Comparison of ENCODE assay signal across 31 cellular contexts in genomic region chr11:64534391-64534801, GRCh38. TPM values are rescaled to one million over a fixed set of nuclear protein-coding genes. Genes with fewer than 3 reads are reported as not detected.
A peak's percentile ranks its signal among the peaks of the same experiment; 100 is the strongest.
DNase-seq lines count a peak whose midpoint lies in the region; ATAC-seq, FAIRE-seq and TF ChIP-seq lines count a peak whose summit lies in the region.
"Had no signal": no experiment of that assay in that cellular context is flagged by ENCODE, and none has a peak within 500 bp of the region (broad histone marks: within the 10 kb centered on the region; RNA-seq: fewer than 3 reads in every experiment).

No MANE protein-coding gene starts in this region.

- peaks cover 3% of the 10 kb centered on the region for H3K9me1 ChIP-seq in K562 (ENCODE audit: control insufficient read depth, insufficient read depth, low read length)

- H3K9me3 ChIP-seq in K562 (replicated peaks; ENCODE audit: control insufficient read depth, insufficient read depth, low read depth, low read length) (no peaks in the 10 kb centered on the region), tibial artery (no peaks in the 10 kb centered on the region), gastrocnemius medialis (no peaks in the 10 kb centered on the region)
- H3K9me3 ChIP-seq: A549, Caco-2, SK-N-SH had no signal

- H3K36me3 Mint-ChIP-seq in GM23338 (ENCODE audit: low read depth) (no peaks in the 10 kb centered on the region), nephron progenitor cell (ENCODE audit: low read depth) (no peaks in the 10 kb centered on the region), immature natural killer cell (no peaks in the 10 kb centered on the region)
- H3K36me3 Mint-ChIP-seq: CD8-positive, alpha-beta T cell had no signal

- TF ChIP-seq EP300 in K562 (IDR thresholded peaks at IDR 0.05; ENCODE audit: low read length): no peak

- intact Hi-C loops in K562 (cut with micrococcal nuclease): no loop called here
- intact Hi-C loops in tibial artery (cut with DNase I; ENCODE audit: low total_unique reads): no loop called here
- intact Hi-C loops in gastrocnemius medialis (cut with DNase I; ENCODE audit: low total_unique reads): no loop called here

- H3K4me1 Mint-ChIP-seq in GM23338 (peaks cover 5% of the 10 kb centered on the region), nephron progenitor cell (peaks cover 19% of the 10 kb centered on the region), immature natural killer cell (peaks cover 0 to 1% of the 10 kb centered on the region in 2 donors)

- H3K4me2 ChIP-seq in GM23338 (no peak overlapping the region), K562 (ENCODE audit: insufficient read depth, low read length) (no peak overlapping the region)
- H3K4me2 ChIP-seq: A549, KMS-11, SK-N-SH had no signal

- no peak overlapping the region for H3K4me3 Mint-ChIP-seq in GM23338
- no peak overlapping the region for H3K4me3 Mint-ChIP-seq in nephron progenitor cell
- no peak overlapping the region for H3K4me3 Mint-ChIP-seq in immature natural killer cell
- H3K4me3 Mint-ChIP-seq: CD8-positive, alpha-beta T cell had no signal

- TF ChIP-seq POLR2A in K562 (conservative IDR thresholded peaks at IDR 0.05): no peak
- no peak for TF ChIP-seq POLR2A in gastrocnemius medialis (IDR thresholded peaks at IDR 0.05)

- H2AFZ ChIP-seq in GM23338: 0 out of 2 replicates have a peak overlapping the region, but pooled peaks have one; percentile 43
- no peak overlapping the region for H2AFZ ChIP-seq in K562 (ENCODE audit: low read depth, low read length)

- no peak for DNase-seq in GM23338 (ENCODE audit: low spot score)
- no peak for DNase-seq in K562 (ENCODE audit: extremely low read depth in 1 of 4, low spot score in 3 of 4)
- no peak for DNase-seq in nephron progenitor cell
- peak; percentile 10 to 48 for DNase-seq in tibial artery
- DNase-seq in gastrocnemius medialis: no peak
- no peak for DNase-seq in immature natural killer cell
- DNase-seq in stimulated activated CD4-positive, alpha-beta T cell treated with anti-CD3 and anti-CD28 coated beads, Interleukin-2, amount 100 ng/mL, for 48 hours: no peak
- DNase-seq: AML-193; CD8-positive, alpha-beta T cell; DMS 273 treated with DMSO at 0.1 percent for 48 hours; DMS79; EL; GDM1; NCI-H1048; NCI-H1417; NCI-H1694; NCI-H2081; NCI-H2227 treated with DMSO at 0.1 percent for 48 hours; NCI-H510A; NCI-H69; OCI-M1; SK-N-SH; SW 1271 had no signal

- H3K27ac Mint-ChIP-seq in GM23338: no peak overlapping the region
- H3K27ac Mint-ChIP-seq in nephron progenitor cell: peak overlapping the region; percentile 71
- no peak overlapping the region for H3K27ac Mint-ChIP-seq in immature natural killer cell
- H3K27ac Mint-ChIP-seq: CD8-positive, alpha-beta T cell had no signal

- FAIRE-seq in K562 (lab: Jason Lieb, UNC): no peak
- FAIRE-seq: A549, GM12878, GM19239, H54, RCC 7860 had no signal

- no peak overlapping the region for H3K4me3 ChIP-seq in GM23338
- H3K4me3 ChIP-seq in K562: no peak overlapping the region
- no peak overlapping the region for H3K4me3 ChIP-seq in tibial artery
- H3K4me3 ChIP-seq in gastrocnemius medialis: no peak overlapping the region
- H3K4me3 ChIP-seq: A549, GM12878 had no signal

- 0% methylated on average over 10 of the region's 12 CpGs for WGBS in K562 (ENCODE audit: insufficient coverage, low coverage, missing lambda C conversion rate)

- H3K9ac ChIP-seq in K562 (ENCODE audit: insufficient read depth in 1 of 2, low read depth in 2 of 2, low read length in 2 of 2): no peak overlapping the region
- H3K9ac ChIP-seq: KMS-11, SK-N-SH had no signal

- no peak for ATAC-seq in GM23338
- ATAC-seq in K562: no peak
- ATAC-seq in gastrocnemius medialis: no peak
- ATAC-seq: A549; CD8-positive, alpha-beta T cell; GM12878 had no signal

- POLR2A ChIA-PET in K562 (lab: Yijun Ruan, JAX): interaction anchor here (0.5 to 0.8 kb wide), 2 partner anchors 22 to 111 kb away, joined by 3 read pairs; no protein-coding TSS in a partner anchor

- no peak for TF ChIP-seq CTCF in GM23338 (conservative IDR thresholded peaks at IDR 0.05; ENCODE audit: low read depth in 2 of 2)
- no peak for TF ChIP-seq CTCF in K562 (IDR thresholded peaks at IDR 0.05 in 2 of 3, conservative IDR thresholded peaks at IDR 0.05 in 1 of 3; ENCODE audit: insufficient read depth in 2 of 3, low read depth in 1 of 3, low read length in 3 of 3)
- no peak for TF ChIP-seq CTCF in nephron progenitor cell (IDR thresholded peaks at IDR 0.05)
- TF ChIP-seq CTCF in tibial artery (IDR thresholded peaks at IDR 0.05): no peak
- no peak for TF ChIP-seq CTCF in gastrocnemius medialis (IDR thresholded peaks at IDR 0.05 in 4 of 5, conservative IDR thresholded peaks at IDR 0.05 in 1 of 5)

- no peaks in the 10 kb centered on the region for H3K9me2 ChIP-seq in GM23338 (ENCODE audit: insufficient read depth)
- H3K9me2 ChIP-seq: SK-N-SH had no signal

- no peaks in the 10 kb centered on the region for H3K36me3 ChIP-seq in GM23338 (ENCODE audit: insufficient read depth)
- no peaks in the 10 kb centered on the region for H3K36me3 ChIP-seq in K562 (ENCODE audit: control insufficient read depth, insufficient read depth, low read length)
- H3K36me3 ChIP-seq in tibial artery: no peaks in the 10 kb centered on the region
- H3K36me3 ChIP-seq in gastrocnemius medialis: no peaks in the 10 kb centered on the region

- TF ChIP-seq RAD21 in K562 (CRISPR knock-in tag; conservative IDR thresholded peaks at IDR 0.05 in 1 of 2, IDR thresholded peaks at IDR 0.05 in 1 of 2): no peak

- BruUV-seq in K562 (replicated peaks; lab: Mats Ljungman, UMichigan): no TSS peak

- CTCF ChIA-PET in K562 (lab: Yijun Ruan, JAX; ENCODE audit: low intra/inter-chr PET ratio): no interaction called here

- no peaks in the 10 kb centered on the region for H4K20me1 ChIP-seq in GM23338 (replicated peaks; ENCODE audit: insufficient read depth)
- H4K20me1 ChIP-seq in K562 (replicated peaks; ENCODE audit: control insufficient read depth, insufficient read depth, low read length): no peaks in the 10 kb centered on the region; the same call in none of the 2 replicates

- H3K27me3 Mint-ChIP-seq in GM23338 (ENCODE audit: insufficient read depth, low read depth, poor library complexity): peaks cover 17% of the 10 kb centered on the region
- H3K27me3 Mint-ChIP-seq in nephron progenitor cell (ENCODE audit: low read depth, poor library complexity): peaks cover 35% of the 10 kb centered on the region
- H3K27me3 Mint-ChIP-seq in immature natural killer cell (ENCODE audit: low read depth in 3 of 3): peaks cover 0 to 9% (median 8%) of the 10 kb centered on the region in 3 donors

- H3K79me2 ChIP-seq in GM23338 (replicated peaks; ENCODE audit: insufficient read depth) (no peaks in the 10 kb centered on the region), K562 (ENCODE audit: control insufficient read depth, insufficient read depth, low read length) (no peaks in the 10 kb centered on the region)

- no peaks in the 10 kb centered on the region for H3K27me3 ChIP-seq in GM23338 (ENCODE audit: insufficient read depth)
- H3K27me3 ChIP-seq in K562 (ENCODE audit: control insufficient read depth in 2 of 2, insufficient read depth in 2 of 2, low read length in 2 of 2): peaks cover 64 to 90% of the 10 kb centered on the region in 2 experiments
- peaks cover 0 to 23% of the 10 kb centered on the region in 2 donors for H3K27me3 ChIP-seq in tibial artery
- peaks cover 0 to 5% (median 0%) of the 10 kb centered on the region in 3 donors for H3K27me3 ChIP-seq in gastrocnemius medialis

- H3K9me3 Mint-ChIP-seq in GM23338: peaks cover 8% of the 10 kb centered on the region; the same call in 1 of the 3 replicates
- H3K9me3 Mint-ChIP-seq in nephron progenitor cell: peaks cover 19% of the 10 kb centered on the region
- H3K9me3 Mint-ChIP-seq in immature natural killer cell: no peaks in the 10 kb centered on the region
- H3K9me3 Mint-ChIP-seq: CD8-positive, alpha-beta T cell had no signal

- in situ Hi-C loops in K562 (cut with MboI): no loop called here
- in situ Hi-C loops in gastrocnemius medialis (cut with MboI; ENCODE audit: low sequenced_read_pairs in 4 of 4): no loop called here

- H3K4me1 ChIP-seq in GM23338 (ENCODE audit: insufficient read depth) (no peaks in the 10 kb centered on the region), K562 (replicated peaks in 1 of 2; ENCODE audit: control insufficient read depth in 2 of 2, insufficient read depth in 2 of 2, low read length in 2 of 2) (peaks cover 0 to 5% of the 10 kb centered on the region in 2 experiments; a peak in 3 of 5 replicates), tibial artery (peaks cover 0 to 8% (median 2%) of the 10 kb centered on the region in 4 donors), gastrocnemius medialis (no peaks in the 10 kb centered on the region)

- H3F3A ChIP-seq in GM23338 (replicated peaks; ENCODE audit: low read depth): no peaks in the 10 kb centered on the region

- H3K27ac ChIP-seq in GM23338 (ENCODE audit: low read depth) (no peak overlapping the region), K562 (ENCODE audit: extremely low read depth, low read depth, low read length) (no peak overlapping the region), tibial artery (no peak overlapping the region), gastrocnemius medialis (no peak overlapping the region)
- H3K27ac ChIP-seq: A549, C4-2B, KMS-11 had no signal

RNA-seq across cellular contexts. Expression of gene SLC22A11, which starts 21.3 kb away (rescaled TPM):
- total RNA-seq in GM23338 (2014; rRNA removed; shearing (Covaris generic)): not detected in 2 replicates
- polyA plus RNA-seq in GM23338 (2016; fragmentation: Nextera tagmentation; extraction: Ambion mirVana) (not detected in 2 replicates), K562 (2011; rRNA removed) (0.07 TPM in 1 of 2 replicates, not detected in the other), K562 (2014; fragmentation: Illumina TruSeq; extraction: Trizol) (not detected in 2 replicates), K562 (2014; fragmentation: Nextera tagmentation; extraction: Ambion mirVana) (not detected), K562 (2014; rRNA removed) (0.07 TPM in 1 of 2 replicates, not detected in the other), immature natural killer cell (not detected)
- total RNA-seq in K562 (2011; cell fraction: chromatin; rRNA removed; ENCODE audit: low replicate concordance): 0.39 TPM in 1 of 2 replicates, not detected in the other
- total RNA-seq in K562 (2011; cell fraction: nucleolus; rRNA removed): 0.17 and 0.26 TPM in 2 replicates
- 0.44 TPM in 1 of 2 replicates, not detected in the other for total RNA-seq in K562 (2011; cell fraction: nucleoplasm; rRNA removed)
- total RNA-seq in K562 (2014; rRNA removed) (not detected in 2 replicates), K562 (2014; rRNA removed; fragmentation: Illumina TruSeq; extraction: Trizol) (not detected in 2 replicates), K562 (2015; rRNA removed; fragmentation: Illumina TruSeq; extraction: Trizol) (not detected in 2 replicates), K562 (2021) (not detected in 2 replicates), gastrocnemius medialis (not detected)
- 0.09 TPM in 1 of 2 replicates, not detected in the other for polyA plus RNA-seq in K562 (2011; cell fraction: cytosol; rRNA removed)
- 0.08 and 0.28 TPM in 2 replicates for polyA plus RNA-seq in K562 (2011; cell fraction: nucleus; rRNA removed)
- 0.05 and 0.08 TPM in 2 replicates for polyA plus RNA-seq in K562 (2012)
- polyA minus RNA-seq in K562 (2011; rRNA and poly(A)+ RNA removed): not detected in 2 replicates
- polyA minus RNA-seq in K562 (2011; cell fraction: cytosol; rRNA and poly(A)+ RNA removed): not detected in 2 replicates
- not detected in 2 replicates for polyA minus RNA-seq in K562 (2011; cell fraction: nucleus; rRNA and poly(A)+ RNA removed)
- total RNA-seq: CD8-positive, alpha-beta T cell; GM12878 had no signal
- polyA plus RNA-seq: SK-N-SH had no signal

RNA-seq across cellular contexts. Expression of gene SLC22A12, which starts 56.6 kb away (rescaled TPM):
- total RNA-seq in GM23338 (2014; rRNA removed; shearing (Covaris generic)): not detected in 2 replicates
- polyA plus RNA-seq in GM23338 (2016; fragmentation: Nextera tagmentation; extraction: Ambion mirVana) (not detected in 2 replicates), K562 (2011; rRNA removed) (not detected in 2 replicates), K562 (2014; fragmentation: Illumina TruSeq; extraction: Trizol) (not detected in 2 replicates), K562 (2014; fragmentation: Nextera tagmentation; extraction: Ambion mirVana) (not detected), K562 (2014; rRNA removed) (not detected in 2 replicates), immature natural killer cell (not detected)
- total RNA-seq in K562 (2011; cell fraction: chromatin; rRNA removed; ENCODE audit: low replicate concordance): not detected in 2 replicates
- not detected in 2 replicates for total RNA-seq in K562 (2011; cell fraction: nucleolus; rRNA removed)
- not detected in 2 replicates for total RNA-seq in K562 (2011; cell fraction: nucleoplasm; rRNA removed)
- total RNA-seq in K562 (2014; rRNA removed) (not detected in 2 replicates), K562 (2014; rRNA removed; fragmentation: Illumina TruSeq; extraction: Trizol) (not detected in 2 replicates), K562 (2015; rRNA removed; fragmentation: Illumina TruSeq; extraction: Trizol) (not detected in 2 replicates), K562 (2021) (not detected in 2 replicates), gastrocnemius medialis (not detected)
- polyA plus RNA-seq in K562 (2011; cell fraction: cytosol; rRNA removed): not detected in 2 replicates
- polyA plus RNA-seq in K562 (2011; cell fraction: nucleus; rRNA removed): not detected in 2 replicates
- not detected in 2 replicates for polyA plus RNA-seq in K562 (2012)
- not detected in 2 replicates for polyA minus RNA-seq in K562 (2011; rRNA and poly(A)+ RNA removed)
- polyA minus RNA-seq in K562 (2011; cell fraction: cytosol; rRNA and poly(A)+ RNA removed): not detected in 2 replicates
- polyA minus RNA-seq in K562 (2011; cell fraction: nucleus; rRNA and poly(A)+ RNA removed): not detected in 2 replicates
- total RNA-seq: Caco-2; CD8-positive, alpha-beta T cell; GM12878 had no signal
- polyA plus RNA-seq: A549, GM12878, SK-N-SH had no signal

Comparison
In these comparisons a context has a peak if more than half of its experiments do, and no peak if none do; other contexts are left out.
1. DNase-seq: peak in tibial artery (2 of 2); none in GM23338 (single experiment), K562 (0 of 4), nephron progenitor cell (single experiment), gastrocnemius medialis (0 of 2), immature natural killer cell (0 of 3) and stimulated activated CD4-positive, alpha-beta T cell treated with anti-CD3 and anti-CD28 coated beads, Interleukin-2, amount 100 ng/mL, for 48 hours (0 of 2).